9 cellular contexts compared by ENCODE assay signal in the genomic region with DNA sequence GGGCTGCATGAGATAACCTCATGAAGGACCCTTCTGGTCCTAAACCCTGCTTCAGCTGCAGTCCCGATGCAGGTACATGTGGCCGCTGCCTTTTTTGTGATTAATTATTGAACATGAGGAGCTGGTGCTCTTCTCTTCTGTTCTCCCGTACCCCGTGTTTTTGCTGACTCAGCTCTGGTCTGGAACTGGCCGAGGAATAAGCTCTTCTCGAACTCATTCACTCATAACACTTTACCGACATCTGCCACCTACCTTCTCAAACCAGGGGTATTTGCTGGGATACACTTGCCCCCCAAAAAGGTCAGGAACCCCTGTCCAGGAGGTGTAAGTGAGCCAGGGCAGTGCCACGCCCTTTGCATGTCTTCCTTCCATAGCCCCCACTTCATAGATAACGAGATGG. TPM values are rescaled to one million over a fixed set of nuclear protein-coding genes. Genes with fewer than 3 reads are reported as not detected.
"Had no signal": no experiment of that assay in that cellular context is flagged by ENCODE, and none has a peak within 500 bp of the region (broad histone marks: within the 10 kb centered on the region; RNA-seq: fewer than 3 reads in every experiment).

No MANE protein-coding gene starts in this region.

- H3K4me3 Mint-ChIP-seq: GM23338, HFFc6 had no signal

- H3K9me3 ChIP-seq: HAP-1 had no signal

- H3K4me3 ChIP-seq: GM23338, HAP-1 had no signal

- FAIRE-seq: HTR-8/SVneo had no signal

- H3K4me2 ChIP-seq: GM23338, KMS-11 had no signal

- H3K27ac Mint-ChIP-seq: GM23338, HFFc6 had no signal

- H3K4me1 ChIP-seq: HAP-1 had no signal

- H3K9ac ChIP-seq: KMS-11 had no signal

- H2AFZ ChIP-seq: GM23338 had no signal

- DNase-seq: H7, HFFc6, KBM-7 had no signal

- ATAC-seq: GM23338, HCT116 had no signal

- H3K27ac ChIP-seq: KMS-11 had no signal

- H3K9me3 Mint-ChIP-seq: GM23338, HFFc6 had no signal

RNA-seq across cellular contexts. Expression of gene KCNQ4, which starts 31.8 kb away (rescaled TPM):
- total RNA-seq: H4 had no signal
